ENCODE assay signal across 11 cellular contexts in the genomic region with DNA sequence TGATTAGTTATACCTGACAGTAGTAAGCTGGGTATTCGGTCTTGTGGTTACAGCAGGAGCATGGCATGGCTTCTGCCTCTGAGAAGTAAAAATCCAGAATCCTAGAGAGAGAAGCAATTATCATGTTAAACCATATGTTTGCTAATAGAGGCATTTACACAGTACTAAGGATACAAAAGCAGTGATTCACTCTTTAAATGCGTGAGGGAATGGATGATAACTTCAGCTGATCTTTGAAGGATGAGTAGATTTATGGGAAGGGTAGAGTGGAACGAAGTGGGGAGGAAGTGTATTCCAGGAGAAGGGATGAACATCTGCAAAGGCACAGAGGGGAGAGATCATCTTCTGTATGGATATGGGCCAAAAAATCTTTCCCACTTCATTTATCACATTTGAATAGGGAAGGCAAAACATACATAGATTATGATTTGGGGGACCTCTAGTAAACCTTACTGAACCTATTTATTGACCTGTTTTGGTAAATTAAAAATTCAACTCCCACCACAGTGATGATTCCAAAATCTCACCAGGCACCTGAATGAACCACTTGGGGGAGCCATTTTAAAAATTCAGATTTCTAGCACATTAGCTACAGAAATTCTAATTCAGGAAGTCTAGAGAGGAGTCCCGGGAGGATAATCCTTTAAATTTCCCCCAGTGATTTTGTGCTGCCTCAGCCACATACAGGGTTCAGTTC. TPM values are rescaled to one million over a fixed set of nuclear protein-coding genes. Genes with fewer than 3 reads are reported as not detected.
DNase-seq lines count a peak whose midpoint lies in the region; ATAC-seq and TF ChIP-seq lines count a peak whose summit lies in the region.
"Had no signal": no experiment of that assay in that cellular context is flagged by ENCODE, and none has a peak within 500 bp of the region (broad histone marks: within the 10 kb centered on the region; RNA-seq: fewer than 3 reads in every experiment).

No MANE protein-coding gene starts in this region.

- no peak overlapping the region for H3K14ac ChIP-seq in H9 (ENCODE audit: insufficient read depth, low read length)

- H3K23ac ChIP-seq in H9 (ENCODE audit: insufficient read length, low read depth, low read length): no peak overlapping the region

- H3K4me3 Mint-ChIP-seq in H9: no peak overlapping the region

- intact Hi-C loops in heart left ventricle (cut with DNase I): no loop called here

- DNase-seq in H9 (no peak), NB4 (ENCODE audit: low read depth) (no peak), kidney epithelial cell (ENCODE audit: low read depth) (no peak), heart left ventricle (no peak), kidney glomerular epithelial cell (lab: John Stamatoyannopoulos, UW) (no peak)
- DNase-seq in stimulated activated CD4-positive, alpha-beta T cell treated with anti-CD3 and anti-CD28 coated beads, Interleukin-1b, Interleukin-23, amount 100 ng/mL, for 48 hours: no peak
- DNase-seq: NCI-H1092, ovary had no signal

- H3T11ph ChIP-seq in H9 (ENCODE audit: low read length): no peak overlapping the region

- H3K27me3 ChIP-seq in H9 (ENCODE audit: insufficient read depth, low read length) (no peaks in the 10 kb centered on the region; the same call in 1 of the 2 replicates), kidney epithelial cell (ENCODE audit: control insufficient read depth, insufficient read depth, low read length) (no peaks in the 10 kb centered on the region), heart left ventricle (no peaks in the 10 kb centered on the region)
- H3K27me3 ChIP-seq: ovary had no signal

- H3K27me3 Mint-ChIP-seq in H9 (ENCODE audit: low read depth): no peaks in the 10 kb centered on the region; the same call in none of the 2 replicates

- H3K4me1 ChIP-seq in H9 (ENCODE audit: insufficient read depth, low read length): peaks cover 10% of the 10 kb centered on the region; the same call in 1 of the 2 replicates
- H3K4me1 ChIP-seq in heart left ventricle: peaks cover 0 to 3% (median 0%) of the 10 kb centered on the region in 12 donors

- peaks cover 0 to 5% of the 10 kb centered on the region in 2 experiments; a peak in 3 of 5 replicates for H3K9me3 Mint-ChIP-seq in H9

- TF ChIP-seq POLR2A in NB4 (IDR thresholded peaks at IDR 0.05; ENCODE audit: extremely low read depth, insufficient read length) (no peak), heart left ventricle (IDR thresholded peaks at IDR 0.05) (no peak)

- H3K27ac Mint-ChIP-seq in H9: peak overlapping the region in 1 of 3 experiments; percentile 68; a peak in 4 of 7 replicates

- H2BK5ac ChIP-seq in H9 (ENCODE audit: insufficient read length, low read length): no peak overlapping the region

- no peaks in the 10 kb centered on the region for H3K9me3 ChIP-seq in H9 (ENCODE audit: control insufficient read depth, low read depth, low read length)
- no peaks in the 10 kb centered on the region for H3K9me3 ChIP-seq in heart left ventricle
- H3K9me3 ChIP-seq: ovary had no signal

- no peak overlapping the region for H2BK15ac ChIP-seq in H9 (ENCODE audit: low read depth, low read length)

- no peaks in the 10 kb centered on the region for H3K36me3 ChIP-seq in kidney epithelial cell (ENCODE audit: control insufficient read depth, insufficient read depth, low read length)
- no peaks in the 10 kb centered on the region for H3K36me3 ChIP-seq in heart left ventricle
- H3K36me3 ChIP-seq: ovary had no signal

- H3K56ac ChIP-seq in H9 (ENCODE audit: insufficient read length, low read depth, low read length): no peak overlapping the region

- no peak overlapping the region for H4K5ac ChIP-seq in H9 (ENCODE audit: insufficient read length, low read depth, low read length)

- WGBS in H9 (ENCODE audit: extremely low coverage, insufficient read length, low lambda C conversion rate): 100% methylated on average over 1 of the region's 4 CpGs
- 73 to 78% (median 76%) methylated on average over 4 of the region's 4 CpGs for WGBS in heart left ventricle, 4 donors

- H2BK20ac ChIP-seq in H9 (ENCODE audit: low read depth, low read length, poor library complexity, severe bottlenecking): no peak overlapping the region

- H3K4ac ChIP-seq in H9 (ENCODE audit: low read depth, low read length): no peak overlapping the region

- H3K27ac ChIP-seq in H9 (ENCODE audit: insufficient read length, low read depth, low read length) (no peak overlapping the region), heart left ventricle (no peak overlapping the region)
- H3K27ac ChIP-seq: ovary had no signal

- TF ChIP-seq CTCF in H9 (conservative IDR thresholded peaks at IDR 0.05) (peak; percentile 69), NB4 (IDR thresholded peaks at IDR 0.05; ENCODE audit: low read depth, low read length) (peak; percentile 22), kidney epithelial cell (IDR thresholded peaks at IDR 0.05; ENCODE audit: insufficient read depth, low read length, poor library complexity, severe bottlenecking) (peak; percentile 29), heart left ventricle (IDR thresholded peaks at IDR 0.05) (peak in 5 of 12 donors; percentile 11 to 24 (median 17))

- H2AK5ac ChIP-seq in H9 (ENCODE audit: insufficient read length, low read length): no peak overlapping the region

- H3K36me3 Mint-ChIP-seq in H9 (ENCODE audit: insufficient read depth in 1 of 3, low read depth in 3 of 3): peaks cover 8 to 18% (median 10%) of the 10 kb centered on the region in 3 experiments

- no peak overlapping the region for H2AFZ ChIP-seq in H9 (ENCODE audit: low read length)

- H3K9ac ChIP-seq in H9 (ENCODE audit: extremely low read depth, insufficient read length, low read length): no peak overlapping the region

- no peak overlapping the region for H2BK120ac ChIP-seq in H9 (ENCODE audit: low read depth, low read length, poor library complexity, severe bottlenecking)

- no peaks in the 10 kb centered on the region for H3K79me2 ChIP-seq in H9 (ENCODE audit: insufficient read depth, low read length)

- H2BK12ac ChIP-seq in H9 (ENCODE audit: insufficient read length, low read depth, low read length): no peak overlapping the region

- H3K79me1 ChIP-seq in H9 (ENCODE audit: insufficient read depth, low read depth, low read length, poor library complexity, severe bottlenecking): no peaks in the 10 kb centered on the region

- ATAC-seq in GM18499 (IDR thresholded peaks at IDR 0.05; ENCODE audit: insufficient read depth, unreplicated experiment) (peak; percentile 6), heart left ventricle (no peak)
- ATAC-seq in activated CD4-positive, CD25-positive, alpha-beta regulatory T cell treated with anti-CD3 and anti-CD28 coated beads, Interleukin-2, amount 50 U/mL, for 24 hours: no peak

- no peak overlapping the region for H3K4me3 ChIP-seq in NB4 (ENCODE audit: low read depth, low read length)
- no peak overlapping the region for H3K4me3 ChIP-seq in kidney epithelial cell (ENCODE audit: low read depth, low read length)
- H3K4me3 ChIP-seq in heart left ventricle: no peak overlapping the region
- H3K4me3 ChIP-seq: ovary had no signal

- H4K20me1 ChIP-seq in H9 (ENCODE audit: control insufficient read depth, insufficient read depth, insufficient read length): no peaks in the 10 kb centered on the region

- no peak overlapping the region for H3K4me2 ChIP-seq in H9 (ENCODE audit: insufficient read depth, insufficient read length, low read length)

- H4K91ac ChIP-seq in H9 (ENCODE audit: insufficient read length, low read depth, low read length): no peak overlapping the region

- peaks cover 23 to 24% of the 10 kb centered on the region in 2 experiments for H3K4me1 Mint-ChIP-seq in H9

- no peak overlapping the region for H4K8ac ChIP-seq in H9 (replicated peaks; ENCODE audit: insufficient read length, low read depth, low read length)

- no peaks in the 10 kb centered on the region for H3K23me2 ChIP-seq in H9 (ENCODE audit: insufficient read length, low read depth, low read length, poor library complexity, severe bottlenecking)

- H3K18ac ChIP-seq in H9 (ENCODE audit: insufficient read length, low read depth, low read length): no peak overlapping the region

RNA-seq across cellular contexts. Expression of a gene that starts 35.1 kb away (rescaled TPM):
- total RNA-seq in H9 (2021) (0.13 and 0.20 TPM in 2 replicates), kidney epithelial cell (under 0.01 TPM in 1 of 2 replicates, not detected in the other), heart left ventricle (1 to 10 TPM in 7 of 9 donors, under 1 TPM in 2; 0.53 to 8.8 (median 1.6) TPM)
- polyA plus RNA-seq in heart left ventricle: under 1 TPM; 0.36 to 0.88 TPM
- total RNA-seq: activated CD8-positive, alpha-beta memory T cell treated with anti-CD3 and anti-CD28 coated beads for 36 hours had no signal

RNA-seq across cellular contexts. Expression of a gene that starts 41.2 kb away (rescaled TPM):
- not detected in 2 replicates for total RNA-seq in H9 (2021)
- total RNA-seq in kidney epithelial cell: not detected in 2 replicates
- 1 to 10 TPM in 3 of 9 donors, under 1 TPM in 6; 0.40 to 3.4 (median 0.84) TPM for total RNA-seq in heart left ventricle
- under 1 TPM; 0.26 to 0.34 TPM for polyA plus RNA-seq in heart left ventricle
- total RNA-seq: activated CD8-positive, alpha-beta memory T cell treated with anti-CD3 and anti-CD28 coated beads for 36 hours had no signal
